8 cellular contexts compared by ENCODE assay signal in the genomic region with DNA sequence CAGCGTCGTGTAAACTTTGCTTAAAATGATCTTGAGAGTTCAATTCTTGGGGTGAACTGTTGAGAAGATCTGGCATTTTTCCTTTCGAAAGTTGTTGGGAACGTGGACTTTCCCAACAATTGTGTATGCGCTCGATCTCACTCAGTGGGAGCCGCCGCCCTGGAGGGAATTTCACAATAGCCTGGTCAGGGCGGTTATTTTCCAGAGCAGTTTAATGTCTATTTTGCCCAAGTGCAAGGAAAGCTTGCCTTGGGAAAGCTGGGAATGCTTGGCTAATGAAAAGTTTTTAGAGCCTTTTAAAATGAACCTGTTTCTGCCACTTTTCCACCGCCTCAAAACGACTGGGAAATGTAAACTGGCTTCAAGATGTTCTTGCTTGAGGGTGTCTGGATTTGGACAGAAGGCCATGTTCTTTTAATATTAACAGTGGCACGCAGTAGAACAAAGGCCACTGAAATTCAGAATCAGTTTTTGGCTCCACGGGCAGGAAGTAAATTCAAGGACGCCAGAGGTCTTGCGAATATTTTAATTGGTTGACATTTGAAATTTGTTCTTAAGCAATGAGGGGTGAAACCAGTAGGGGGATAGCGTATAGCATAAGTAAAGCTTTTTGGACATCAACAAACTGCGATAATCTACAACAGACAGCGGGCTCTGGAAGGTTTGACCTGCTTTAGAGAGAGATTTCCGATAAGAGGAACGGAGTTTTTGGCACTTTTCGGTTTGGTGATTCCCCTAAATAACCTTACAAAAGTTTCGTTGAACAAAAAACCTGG. TPM values are rescaled to one million over a fixed set of nuclear protein-coding genes. Genes with fewer than 3 reads are reported as not detected.
A peak's percentile ranks its signal among the peaks of the same experiment; 100 is the strongest.
DNase-seq lines count a peak whose midpoint lies in the region; ATAC-seq and TF ChIP-seq lines count a peak whose summit lies in the region.

No MANE protein-coding gene starts in this region.

- H3K4me3 ChIP-seq in HAP-1: peak overlapping the region; percentile 53
- H3K4me3 ChIP-seq in fibroblast of villous mesenchyme (ENCODE audit: low read depth, low read length): peak overlapping the region; percentile 77
- peak overlapping the region; percentile 54 for H3K4me3 ChIP-seq in neural cell (ENCODE audit: low read length)
- H3K4me3 ChIP-seq in WERI-Rb-1 (ENCODE audit: low read depth, low read length): no peak overlapping the region

- no peak overlapping the region for H2AFZ ChIP-seq in neural cell (ENCODE audit: low read depth, low read length)

- no peak for TF ChIP-seq RAD21 in neural cell (conservative IDR thresholded peaks at IDR 0.05)

- H3K9ac ChIP-seq in neural cell (ENCODE audit: low read length): no peak overlapping the region

- TF ChIP-seq EP300 in neural cell (conservative IDR thresholded peaks at IDR 0.05; ENCODE audit: poor library complexity, severe bottlenecking): no peak

- TF ChIP-seq CTCF in fibroblast of villous mesenchyme (IDR thresholded peaks at IDR 0.05; ENCODE audit: insufficient read depth, low read depth, low read length): peak; percentile 36
- TF ChIP-seq CTCF in neural cell (IDR thresholded peaks at IDR 0.05; ENCODE audit: poor library complexity, severe bottlenecking): no peak
- no peak for TF ChIP-seq CTCF in WERI-Rb-1 (IDR thresholded peaks at IDR 0.05; ENCODE audit: low read depth, low read length)

- peaks cover 40% of the 10 kb centered on the region for H3K4me1 Mint-ChIP-seq in activated T-cell treated with anti-CD3 and anti-CD28 coated beads, Interleukin-2, amount 50 U/mL, for 72 hours (ENCODE audit: low read depth)

- H3K4me3 Mint-ChIP-seq in activated T-cell treated with anti-CD3 and anti-CD28 coated beads, Interleukin-2, amount 50 U/mL, for 72 hours: peak overlapping the region; percentile 98 to 100

- no peaks in the 10 kb centered on the region for H3K9me3 Mint-ChIP-seq in activated T-cell treated with anti-CD3 and anti-CD28 coated beads, Interleukin-2, amount 50 U/mL, for 72 hours

- peak; percentile 53 for DNase-seq in NCI-H1436 (lab: John Stamatoyannopoulos, UW)
- DNase-seq in NCI-H1436 treated with DMSO at 0.1 percent for 48 hours (lab: John Stamatoyannopoulos, UW): no peak
- peak; percentile 63 to 73 for DNase-seq in HAP-1 (ENCODE audit: low spot score in 2 of 2)
- peak; percentile 73 for DNase-seq in NCI-H226
- DNase-seq in activated T-cell treated with anti-CD3 and anti-CD28 coated beads, Interleukin-2, amount 50 U/mL, for 72 hours: peak; percentile 54 to 55
- DNase-seq in fibroblast of villous mesenchyme (ENCODE audit: low read depth): peak; percentile 97
- DNase-seq in WERI-Rb-1: no peak

- no peaks in the 10 kb centered on the region for H3K27me3 Mint-ChIP-seq in activated T-cell treated with anti-CD3 and anti-CD28 coated beads, Interleukin-2, amount 50 U/mL, for 72 hours (ENCODE audit: low read depth)

- no peaks in the 10 kb centered on the region for H3K36me3 ChIP-seq in HAP-1 (replicated peaks)
- H3K36me3 ChIP-seq in neural cell (ENCODE audit: insufficient read depth, low read length): no peaks in the 10 kb centered on the region
- no peaks in the 10 kb centered on the region for H3K36me3 ChIP-seq in WERI-Rb-1

- peak overlapping the region; percentile 99 for H3K27ac Mint-ChIP-seq in activated T-cell treated with anti-CD3 and anti-CD28 coated beads, Interleukin-2, amount 50 U/mL, for 72 hours

- peak; percentile 37 to 49 for ATAC-seq in activated T-cell treated with anti-CD3 and anti-CD28 coated beads, Interleukin-2, amount 50 U/mL, for 72 hours (replicated peaks in 1 of 2)

- H3F3A ChIP-seq in neural cell (ENCODE audit: insufficient read depth, low read length, poor library complexity, severe bottlenecking): no peaks in the 10 kb centered on the region

- no peaks in the 10 kb centered on the region for H3K9me2 ChIP-seq in neural cell (ENCODE audit: insufficient read depth, low read length)

- in situ Hi-C loops in HAP-1 (cut with MboI; ENCODE audit: low sequenced_read_pairs): no loop called here

- no peaks in the 10 kb centered on the region for H3K27me3 ChIP-seq in HAP-1 (ENCODE audit: low read depth)
- H3K27me3 ChIP-seq in neural cell (ENCODE audit: insufficient read depth, low read depth, low read length): peaks cover 10% of the 10 kb centered on the region
- H3K27me3 ChIP-seq in WERI-Rb-1 (ENCODE audit: insufficient read depth, low read depth, severe bottlenecking): no peaks in the 10 kb centered on the region

- H4K20me1 ChIP-seq in neural cell (ENCODE audit: insufficient read depth): no peaks in the 10 kb centered on the region

- H3K9me3 ChIP-seq in HAP-1 (no peaks in the 10 kb centered on the region), neural cell (ENCODE audit: low read length) (no peaks in the 10 kb centered on the region), WERI-Rb-1 (ENCODE audit: severe bottlenecking) (no peaks in the 10 kb centered on the region)

- H3K79me2 ChIP-seq in neural cell (replicated peaks; ENCODE audit: insufficient read depth, low read length): no peaks in the 10 kb centered on the region

- no peak overlapping the region for H3K27ac ChIP-seq in neural cell (ENCODE audit: low read length)
- no peak overlapping the region for H3K27ac ChIP-seq in WERI-Rb-1

- peaks cover 26% of the 10 kb centered on the region for H3K4me1 ChIP-seq in HAP-1

- no peak overlapping the region for H3K4me2 ChIP-seq in neural cell (ENCODE audit: low read length)

- H3K36me3 Mint-ChIP-seq in activated T-cell treated with anti-CD3 and anti-CD28 coated beads, Interleukin-2, amount 50 U/mL, for 72 hours (ENCODE audit: insufficient read depth in 2 of 2): peaks cover 23 to 40% of the 10 kb centered on the region in 2 donors

TF ChIP-seq in neural cell, 6 proteins besides CTCF, POLR2A, EP300 and RAD21:
- TF ChIP-seq MXI1 (conservative IDR thresholded peaks at IDR 0.05; ENCODE audit: poor library complexity, severe bottlenecking): no peak
- TF ChIP-seq EZH2 (IDR thresholded peaks at IDR 0.05; ENCODE audit: borderline replicate concordance, insufficient read depth, low read length, poor library complexity, severe bottlenecking): no peak
- no peak for TF ChIP-seq TAF1 (IDR thresholded peaks at IDR 0.05; ENCODE audit: low read depth)
- TF ChIP-seq POLR2AphosphoS5 (IDR thresholded peaks at IDR 0.05): no peak
- TF ChIP-seq SMC3 (conservative IDR thresholded peaks at IDR 0.05; ENCODE audit: poor library complexity): no peak
- TF ChIP-seq, protein P1, sequence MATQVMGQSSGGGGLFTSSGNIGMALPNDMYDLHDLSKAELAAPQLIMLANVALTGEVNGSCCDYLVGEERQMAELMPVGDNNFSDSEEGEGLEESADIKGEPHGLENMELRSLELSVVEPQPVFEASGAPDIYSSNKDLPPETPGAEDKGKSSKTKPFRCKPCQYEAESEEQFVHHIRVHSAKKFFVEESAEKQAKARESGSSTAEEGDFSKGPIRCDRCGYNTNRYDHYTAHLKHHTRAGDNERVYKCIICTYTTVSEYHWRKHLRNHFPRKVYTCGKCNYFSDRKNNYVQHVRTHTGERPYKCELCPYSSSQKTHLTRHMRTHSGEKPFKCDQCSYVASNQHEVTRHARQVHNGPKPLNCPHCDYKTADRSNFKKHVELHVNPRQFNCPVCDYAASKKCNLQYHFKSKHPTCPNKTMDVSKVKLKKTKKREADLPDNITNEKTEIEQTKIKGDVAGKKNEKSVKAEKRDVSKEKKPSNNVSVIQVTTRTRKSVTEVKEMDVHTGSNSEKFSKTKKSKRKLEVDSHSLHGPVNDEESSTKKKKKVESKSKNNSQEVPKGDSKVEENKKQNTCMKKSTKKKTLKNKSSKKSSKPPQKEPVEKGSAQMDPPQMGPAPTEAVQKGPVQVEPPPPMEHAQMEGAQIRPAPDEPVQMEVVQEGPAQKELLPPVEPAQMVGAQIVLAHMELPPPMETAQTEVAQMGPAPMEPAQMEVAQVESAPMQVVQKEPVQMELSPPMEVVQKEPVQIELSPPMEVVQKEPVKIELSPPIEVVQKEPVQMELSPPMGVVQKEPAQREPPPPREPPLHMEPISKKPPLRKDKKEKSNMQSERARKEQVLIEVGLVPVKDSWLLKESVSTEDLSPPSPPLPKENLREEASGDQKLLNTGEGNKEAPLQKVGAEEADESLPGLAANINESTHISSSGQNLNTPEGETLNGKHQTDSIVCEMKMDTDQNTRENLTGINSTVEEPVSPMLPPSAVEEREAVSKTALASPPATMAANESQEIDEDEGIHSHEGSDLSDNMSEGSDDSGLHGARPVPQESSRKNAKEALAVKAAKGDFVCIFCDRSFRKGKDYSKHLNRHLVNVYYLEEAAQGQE (IDR thresholded peaks at IDR 0.05; ENCODE audit: borderline replicate concordance): no peak

RNA-seq across cellular contexts. Expression of gene CFLAR, which starts 1.2 kb away (rescaled TPM):
- total RNA-seq in activated T-cell treated with anti-CD3 and anti-CD28 coated beads, Interleukin-2, amount 50 U/mL, for 72 hours: 100 to 1,000 TPM; 232 to 385 TPM
- total RNA-seq in fibroblast of villous mesenchyme: 65.1 and 143 TPM in 2 replicates
- 0.84 and 1.6 TPM in 2 replicates for polyA plus RNA-seq in neural cell
- 1.9 and 3.2 TPM in 2 replicates for polyA minus RNA-seq in neural cell

RNA-seq across cellular contexts. Expression of gene NDUFB3, which starts 45.3 kb away (rescaled TPM):
- 10 to 100 TPM; 52.9 to 59.8 TPM for total RNA-seq in activated T-cell treated with anti-CD3 and anti-CD28 coated beads, Interleukin-2, amount 50 U/mL, for 72 hours
- total RNA-seq in fibroblast of villous mesenchyme: 44.1 and 54.0 TPM in 2 replicates
- 111 and 154 TPM in 2 replicates for polyA plus RNA-seq in neural cell
- polyA minus RNA-seq in neural cell: 28.0 and 44.5 TPM in 2 replicates

RNA-seq across cellular contexts. Expression of gene HYCC2, which starts 45.7 kb away (rescaled TPM):
- 10 to 100 TPM; 31.5 to 38.0 TPM for total RNA-seq in activated T-cell treated with anti-CD3 and anti-CD28 coated beads, Interleukin-2, amount 50 U/mL, for 72 hours
- total RNA-seq in fibroblast of villous mesenchyme: 11.3 and 17.7 TPM in 2 replicates
- polyA plus RNA-seq in neural cell: 18.1 and 20.4 TPM in 2 replicates
- 67.9 and 77.4 TPM in 2 replicates for polyA minus RNA-seq in neural cell

Comparison
In these comparisons a context has a peak if more than half of its experiments do, and no peak if none do; other contexts are left out.
1. DNase-seq: peak in NCI-H1436 (single experiment), HAP-1 (2 of 2), NCI-H226 (single experiment), activated T-cell treated with anti-CD3 and anti-CD28 coated beads, Interleukin-2, amount 50 U/mL, for 72 hours (2 of 2) and fibroblast of villous mesenchyme (single experiment); none in NCI-H1436 treated with DMSO at 0.1 percent for 48 hours (single experiment) and WERI-Rb-1 (single experiment).